In genomic region chr11:130670200-130670599, GRCh38 we compare ENCODE assay signal across 24 cellular contexts.
"Had no signal": no experiment of that assay in that cellular context is flagged by ENCODE, and none has a peak within 500 bp of the region (broad histone marks: within the 10 kb centered on the region; RNA-seq: fewer than 3 reads in every experiment).

No MANE protein-coding gene starts in this region.

- H3K27me3 ChIP-seq: SJSA1 had no signal

- H3K9me3 ChIP-seq: SJSA1 had no signal

- H3K4me3 ChIP-seq: K562, SJSA1, SK-N-MC had no signal

- DNase-seq: Kasumi-1, MM.1S, MV-4-11, NCI-H1048, NCI-H1105, NCI-H1417, NCI-H146, NCI-H187, NCI-H2029, NCI-H2081 treated with DMSO at 0.1 percent for 48 hours, NCI-H2171, NCI-H226, NCI-H446, NCI-H510A treated with DMSO at 0.1 percent for 48 hours, NCI-H526, NCI-H82, Right ventricle myocardium superior, RPMI8226, SIG-M5 had no signal

- H3K27ac ChIP-seq: HL-60, KMS-11, SJSA1, SK-N-MC had no signal

- ATAC-seq: K562 had no signal

- H3K36me3 ChIP-seq: SJSA1 had no signal
